Comparison of ENCODE assay signal across 29 cellular contexts in the genomic region with DNA sequence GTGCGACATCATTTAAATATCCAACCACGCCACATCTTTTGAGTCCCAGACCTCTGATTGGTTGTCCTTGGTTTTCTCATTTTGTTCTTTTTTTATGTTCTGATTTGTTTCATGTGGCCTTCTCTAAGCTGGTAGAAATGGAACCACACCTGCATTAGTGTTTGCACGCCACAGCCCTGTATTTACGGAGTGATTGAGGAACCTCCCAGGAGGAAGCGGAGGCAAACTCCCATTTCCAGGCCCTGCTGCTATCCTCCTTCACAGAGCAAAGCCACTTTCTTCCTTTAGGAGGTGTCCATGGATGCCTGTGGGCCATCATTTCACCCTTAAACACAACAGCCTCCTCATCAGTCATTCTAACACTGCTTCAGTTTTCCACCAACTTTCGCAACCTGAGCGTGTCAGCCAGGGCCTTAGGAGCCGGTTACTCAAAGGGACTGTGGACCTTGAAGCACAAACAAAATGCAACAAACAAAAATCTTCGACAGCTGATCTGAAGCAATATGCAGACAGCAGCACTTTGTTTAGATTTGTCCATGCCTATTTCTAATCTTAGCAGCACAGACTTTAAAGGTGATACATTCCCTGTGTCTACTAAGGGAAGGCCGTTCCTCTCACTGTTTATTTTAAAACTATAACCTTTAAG.
"Had no signal": no experiment of that assay in that cellular context is flagged by ENCODE, and none has a peak within 500 bp of the region (broad histone marks: within the 10 kb centered on the region; RNA-seq: fewer than 3 reads in every experiment).

No MANE protein-coding gene starts in this region.

- H3K27me3 ChIP-seq: brain microvascular endothelial cell, esophagus squamous epithelium, suprapubic skin, tibial artery had no signal

- H3K36me3 Mint-ChIP-seq: activated CD4-positive, alpha-beta memory T cell treated with anti-CD3 and anti-CD28 coated beads for 36 hours; activated naive CD4-positive, alpha-beta T cell treated with anti-CD3 and anti-CD28 coated beads, Interleukin-2, amount 10 ng/mL, durations not matched to agents 7 days and 5 days; naive thymus-derived CD4-positive, alpha-beta T cell had no signal

- H3K27ac Mint-ChIP-seq: activated CD4-positive, alpha-beta memory T cell treated with anti-CD3 and anti-CD28 coated beads for 36 hours; activated CD4-positive, alpha-beta T cell treated with anti-CD3 and anti-CD28 coated beads, Interleukin-2, amount 10 ng/mL, durations not matched to agents 24 days and 14 days; activated naive CD4-positive, alpha-beta T cell treated with anti-CD3 and anti-CD28 coated beads, Interleukin-2, amount 10 ng/mL, durations not matched to agents 7 days and 5 days; activated T-cell treated with anti-CD3 and anti-CD28 coated beads, Interleukin-2, amount 50 U/mL, for 24 hours; naive thymus-derived CD4-positive, alpha-beta T cell had no signal

- ATAC-seq: activated CD4-positive, CD25-positive, alpha-beta regulatory T cell treated with anti-CD3 and anti-CD28 coated beads, Interleukin-2, amount 50 U/mL, for 24 hours; heart right ventricle; naive thymus-derived CD4-positive, alpha-beta T cell; psoas muscle had no signal

- H3K9me3 ChIP-seq: esophagus squamous epithelium, heart right ventricle, left ventricle myocardium inferior, psoas muscle, spleen, suprapubic skin, tibial artery had no signal

- H2AFZ ChIP-seq: parathyroid adenoma had no signal

- H3K27ac ChIP-seq: brain microvascular endothelial cell, epithelial cell of prostate, esophagus squamous epithelium, heart right ventricle, left ventricle myocardium inferior, parathyroid adenoma, psoas muscle, spleen, suprapubic skin, tibial artery, VCaP had no signal

- H3K36me3 ChIP-seq: brain microvascular endothelial cell, esophagus squamous epithelium, heart right ventricle, left ventricle myocardium inferior, spleen, suprapubic skin, tibial artery had no signal

- DNase-seq: activated CD4-positive, alpha-beta memory T cell treated with anti-CD3 and anti-CD28 coated beads for 36 hours; activated CD4-positive, alpha-beta T cell treated with anti-CD3 and anti-CD28 coated beads, Interleukin-2, amount 10 ng/mL, durations not matched to agents 24 days and 14 days; activated CD8-positive, alpha-beta memory T cell treated with anti-CD3 and anti-CD28 coated beads, Interleukin-2, amount 50 U/mL, for 48 hours; activated gamma-delta T cell; activated naive CD4-positive, alpha-beta T cell treated with anti-CD3 and anti-CD28 coated beads, Interleukin-2, amount 10 ng/mL, durations not matched to agents 7 days and 5 days; activated T-cell treated with anti-CD3 and anti-CD28 coated beads, Interleukin-2, amount 50 U/mL, for 24 hours; amniotic stem cell; brain microvascular endothelial cell; caudate nucleus; dermis blood vessel endothelial cell; effector CD4-positive, alpha-beta T cell; esophagus squamous epithelium; foreskin melanocyte; heart right ventricle; kidney glomerular epithelial cell; left ventricle myocardium inferior; naive thymus-derived CD4-positive, alpha-beta T cell; occipital lobe; psoas muscle; spleen; stimulated activated naive CD4-positive, alpha-beta T cell; tibial artery had no signal

- H3K9me3 Mint-ChIP-seq: activated CD4-positive, alpha-beta memory T cell treated with anti-CD3 and anti-CD28 coated beads for 36 hours; activated CD4-positive, alpha-beta T cell treated with anti-CD3 and anti-CD28 coated beads, Interleukin-2, amount 10 ng/mL, durations not matched to agents 24 days and 14 days; activated naive CD4-positive, alpha-beta T cell treated with anti-CD3 and anti-CD28 coated beads, Interleukin-2, amount 10 ng/mL, durations not matched to agents 7 days and 5 days; activated T-cell treated with anti-CD3 and anti-CD28 coated beads, Interleukin-2, amount 50 U/mL, for 24 hours had no signal

- H3K4me3 Mint-ChIP-seq: activated CD4-positive, alpha-beta memory T cell treated with anti-CD3 and anti-CD28 coated beads for 36 hours; activated CD4-positive, alpha-beta T cell treated with anti-CD3 and anti-CD28 coated beads, Interleukin-2, amount 10 ng/mL, durations not matched to agents 24 days and 14 days; activated naive CD4-positive, alpha-beta T cell treated with anti-CD3 and anti-CD28 coated beads, Interleukin-2, amount 10 ng/mL, durations not matched to agents 7 days and 5 days; activated T-cell treated with anti-CD3 and anti-CD28 coated beads, Interleukin-2, amount 50 U/mL, for 24 hours; naive thymus-derived CD4-positive, alpha-beta T cell; neural crest cell had no signal

- H3K4me1 Mint-ChIP-seq: activated CD4-positive, alpha-beta T cell treated with anti-CD3 and anti-CD28 coated beads, Interleukin-2, amount 10 ng/mL, durations not matched to agents 24 days and 14 days; activated naive CD4-positive, alpha-beta T cell treated with anti-CD3 and anti-CD28 coated beads, Interleukin-2, amount 10 ng/mL, durations not matched to agents 7 days and 5 days; naive thymus-derived CD4-positive, alpha-beta T cell had no signal

- H3K9ac ChIP-seq: parathyroid adenoma had no signal

- H3K4me3 ChIP-seq: esophagus squamous epithelium, heart right ventricle, left ventricle myocardium inferior, psoas muscle, spleen, suprapubic skin, tibial artery had no signal

- H3K27me3 Mint-ChIP-seq: activated CD4-positive, alpha-beta T cell treated with anti-CD3 and anti-CD28 coated beads, Interleukin-2, amount 10 ng/mL, durations not matched to agents 24 days and 14 days; activated naive CD4-positive, alpha-beta T cell treated with anti-CD3 and anti-CD28 coated beads, Interleukin-2, amount 10 ng/mL, durations not matched to agents 7 days and 5 days had no signal

- H3K79me2 ChIP-seq: parathyroid adenoma had no signal

- H3K4me1 ChIP-seq: esophagus squamous epithelium, heart right ventricle, left ventricle myocardium inferior, parathyroid adenoma, psoas muscle, spleen, suprapubic skin, tibial artery had no signal

- FAIRE-seq: astrocyte had no signal
